In the genomic region with DNA sequence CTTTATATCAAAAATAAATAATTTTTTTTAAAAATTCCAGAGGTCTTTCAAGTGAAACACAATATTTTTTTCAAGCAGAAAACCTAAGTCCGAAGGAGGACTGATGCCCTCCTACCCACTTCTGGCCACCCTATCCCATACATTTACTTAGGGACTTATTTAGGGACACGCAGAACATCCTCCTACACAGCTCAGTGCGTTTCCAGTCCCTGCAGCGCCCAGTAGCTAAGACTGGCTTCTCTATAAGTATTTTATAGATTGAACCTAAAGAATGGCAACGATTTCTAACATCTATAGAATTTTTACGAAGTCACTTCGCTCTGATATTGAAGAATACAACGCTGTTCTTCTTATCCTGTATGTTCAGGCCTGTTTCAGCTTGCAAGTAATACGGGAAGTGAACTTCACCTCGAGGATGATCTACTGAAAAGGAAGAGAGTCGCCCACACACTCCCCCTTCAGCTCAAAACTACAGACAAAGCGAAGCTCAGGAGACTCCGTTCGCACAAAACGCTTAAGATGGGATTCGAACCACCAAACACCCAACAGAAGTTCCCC, we compare ENCODE assay signal across 8 cellular contexts. TPM values are rescaled to one million over a fixed set of nuclear protein-coding genes. Genes with fewer than 3 reads are reported as not detected.
A peak's percentile ranks its signal among the peaks of the same experiment; 100 is the strongest.
DNase-seq lines count a peak whose midpoint lies in the region; ATAC-seq, FAIRE-seq and TF ChIP-seq lines count a peak whose summit lies in the region.

No MANE protein-coding gene starts in this region.

- peaks cover 28% of the 10 kb centered on the region for H3K36me3 Mint-ChIP-seq in CD8-positive, alpha-beta T cell
- no peaks in the 10 kb centered on the region for H3K36me3 Mint-ChIP-seq in neural crest cell (ENCODE audit: low read depth)

- CTCF ChIA-PET in CD8-positive, alpha-beta T cell (lab: Charles Lee), result interaction anchor here (0.6 to 2.0 kb wide), 2 partner anchors 88 to 161 kb away, joined by 5 to 9 read pairs; no protein-coding TSS in a partner anchor

- no peak for DNase-seq in CD8-positive, alpha-beta T cell
- DNase-seq in MG63, result no peak
- DNase-seq in dorsolateral prefrontal cortex, result no peak
- no peak for DNase-seq in neural crest cell (ENCODE audit: low read depth, low spot score)
- no peak for DNase-seq in urothelium cell line (ENCODE audit: low spot score)
- no peak for DNase-seq in RCC 7860 (ENCODE audit: low spot score)

- H3K9me3 ChIP-seq in CD8-positive, alpha-beta T cell (ENCODE audit: low read length), result no peaks in the 10 kb centered on the region
- no peaks in the 10 kb centered on the region for H3K9me3 ChIP-seq in MG63

- TF ChIP-seq CTCF in CD8-positive, alpha-beta T cell (IDR thresholded peaks at IDR 0.05), result no peak
- TF ChIP-seq CTCF in dorsolateral prefrontal cortex (IDR thresholded peaks at IDR 0.05 in 54 of 56, conservative IDR thresholded peaks at IDR 0.05 in 2 of 56; ENCODE audit: low read depth in 1 of 56, partially characterized antibody in 56 of 56), result no peak
- no peak for TF ChIP-seq CTCF in neural crest cell (conservative IDR thresholded peaks at IDR 0.05)

- POLR2A ChIA-PET in CD8-positive, alpha-beta T cell (lab: Charles Lee), result interaction anchor here (0.6 to 1.7 kb wide), 3 partner anchors 11 to 78 kb away, joined by 3 to 7 read pairs (median 4); a partner anchor contains a TSS

- H3K4me1 ChIP-seq in CD8-positive, alpha-beta T cell (ENCODE audit: insufficient read depth, low read length), result peaks cover 13% of the 10 kb centered on the region

- H3K9me3 Mint-ChIP-seq in CD8-positive, alpha-beta T cell, result no peaks in the 10 kb centered on the region
- H3K9me3 Mint-ChIP-seq in neural crest cell, result no peaks in the 10 kb centered on the region

- no peaks in the 10 kb centered on the region for H3K27me3 Mint-ChIP-seq in CD8-positive, alpha-beta T cell (ENCODE audit: low read depth)
- no peaks in the 10 kb centered on the region for H3K27me3 Mint-ChIP-seq in neural crest cell (ENCODE audit: low read depth)

- no peaks in the 10 kb centered on the region for H3K27me3 ChIP-seq in CD8-positive, alpha-beta T cell (ENCODE audit: insufficient read depth, low read length)
- H3K27me3 ChIP-seq in MG63 (no peaks in the 10 kb centered on the region), dorsolateral prefrontal cortex (no peaks in the 10 kb centered on the region)

- peak overlapping the region; percentile 85 for H3K4me3 ChIP-seq in CD8-positive, alpha-beta T cell (ENCODE audit: low read depth, low read length)
- H3K4me3 ChIP-seq in MG63, result peak overlapping the region; percentile 96
- H3K4me3 ChIP-seq in dorsolateral prefrontal cortex, result peak overlapping the region; percentile 71 to 100 (median 97)

- no peak for ATAC-seq in CD8-positive, alpha-beta T cell
- ATAC-seq in GM18858 (IDR thresholded peaks at IDR 0.05; ENCODE audit: unreplicated experiment) (no peak), HG03354 (IDR thresholded peaks at IDR 0.05; ENCODE audit: poor library complexity, severe bottlenecking, unreplicated experiment) (no peak)

- intact Hi-C loops in CD8-positive, alpha-beta T cell (cut with DNase I, micrococcal nuclease), result loop anchor here (2.0 to 10.0 kb wide), 3 partner anchors 524 to 822 kb away; a partner anchor contains a TSS
- intact Hi-C loops in dorsolateral prefrontal cortex (cut with DNase I), result loop anchor here (1.0 kb wide), 1 partner anchor 31 kb away; a partner anchor contains a TSS

- H3K4me1 Mint-ChIP-seq in CD8-positive, alpha-beta T cell (ENCODE audit: low read depth), result peaks cover 22% of the 10 kb centered on the region
- H3K4me1 Mint-ChIP-seq in neural crest cell, result peaks cover 49% of the 10 kb centered on the region

- H3K4me3 Mint-ChIP-seq in CD8-positive, alpha-beta T cell, result peak overlapping the region; percentile 88
- H3K4me3 Mint-ChIP-seq in neural crest cell, result peak overlapping the region; percentile 97

- H3K36me3 ChIP-seq in CD8-positive, alpha-beta T cell (ENCODE audit: insufficient read depth, low read length), result peaks cover 12% of the 10 kb centered on the region
- H3K36me3 ChIP-seq in MG63, result peaks cover 29% of the 10 kb centered on the region

- H3K27ac ChIP-seq in CD8-positive, alpha-beta T cell (ENCODE audit: low read depth, low read length), result no peak overlapping the region
- peak overlapping the region in 21 of 59 donors; percentile 36 to 99 (median 95) for H3K27ac ChIP-seq in dorsolateral prefrontal cortex

- peak overlapping the region; percentile 92 for H3K27ac Mint-ChIP-seq in CD8-positive, alpha-beta T cell
- H3K27ac Mint-ChIP-seq in neural crest cell (ENCODE audit: unreplicated experiment), result peak overlapping the region; percentile 75

- FAIRE-seq in urothelium cell line (lab: Jason Lieb, UNC) (no peak), RCC 7860 (lab: Jason Lieb, UNC) (no peak)

RNA-seq across cellular contexts. Expression of a gene that starts 0.3 kb away (rescaled TPM):
- 1 to 10 TPM; 2.1 to 3.6 TPM for total RNA-seq in CD8-positive, alpha-beta T cell
- total RNA-seq in MG63 (2014; rRNA removed; shearing (Covaris generic); ENCODE audit: low replicate concordance), result 38.6 and 51.8 TPM in 2 replicates
- 1 to 10 TPM in 119 of 120 experiments, under 1 TPM in 1; 0.83 to 9.6 (median 4.0) TPM for total RNA-seq in dorsolateral prefrontal cortex
- total RNA-seq in neural crest cell, result 44.2 and 45.0 TPM in 2 replicates

RNA-seq across cellular contexts. Expression of a gene that starts 0.6 kb away (rescaled TPM):
- total RNA-seq in CD8-positive, alpha-beta T cell, result 1 to 10 TPM; 4.8 to 5.9 TPM
- 16.2 and 17.8 TPM in 2 replicates for total RNA-seq in MG63 (2014; rRNA removed; shearing (Covaris generic); ENCODE audit: low replicate concordance)
- total RNA-seq in dorsolateral prefrontal cortex (10 to 100 TPM in 65 of 120 experiments, 1 to 10 TPM in 55; 5.9 to 17.8 (median 10.3) TPM), neural crest cell (14.3 and 18.7 TPM in 2 replicates)

RNA-seq across cellular contexts. Expression of a gene that starts 31.2 kb away (rescaled TPM):
- 10 to 100 TPM; 13.7 to 15.4 TPM for total RNA-seq in CD8-positive, alpha-beta T cell
- total RNA-seq in MG63 (2014; rRNA removed; shearing (Covaris generic); ENCODE audit: low replicate concordance), result 25.4 and 32.4 TPM in 2 replicates
- total RNA-seq in dorsolateral prefrontal cortex (10 to 100 TPM; 10.6 to 35.3 (median 16.8) TPM), neural crest cell (33.5 and 36.5 TPM in 2 replicates)

RNA-seq across cellular contexts. Expression of a gene that starts 59.1 kb away (rescaled TPM):
- total RNA-seq in CD8-positive, alpha-beta T cell, result 100 to 1,000 TPM; 207 to 212 TPM
- total RNA-seq in MG63 (2014; rRNA removed; shearing (Covaris generic); ENCODE audit: low replicate concordance), result 222 and 245 TPM in 2 replicates
- total RNA-seq in dorsolateral prefrontal cortex (10 to 100 TPM; 20.6 to 79.9 (median 35.3) TPM), neural crest cell (65.0 and 66.5 TPM in 2 replicates)
